In the genomic region with DNA sequence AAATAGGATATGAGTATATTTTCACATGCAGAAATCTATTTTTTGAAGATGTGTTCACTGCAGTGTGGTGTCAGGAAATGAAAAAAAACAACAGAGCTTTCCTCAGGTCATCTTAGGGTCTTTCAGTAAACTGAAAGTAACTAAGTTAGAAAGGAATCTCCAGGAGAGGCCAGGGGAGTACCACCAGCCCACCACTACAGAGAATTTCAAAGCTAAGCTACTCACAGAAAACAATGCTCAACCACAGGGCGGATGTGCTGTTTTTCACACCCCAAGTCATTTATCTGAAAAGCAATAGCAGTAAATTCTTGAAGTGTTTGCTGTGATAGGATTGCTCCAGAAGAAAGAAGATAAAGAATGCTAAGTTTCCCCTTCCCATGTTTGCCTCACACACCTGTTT, we compare ENCODE assay signal across 16 cellular contexts.
DNase-seq lines count a peak whose midpoint lies in the region; ATAC-seq and TF ChIP-seq lines count a peak whose summit lies in the region.
"Had no signal": no experiment of that assay in that cellular context is flagged by ENCODE, and none has a peak within 500 bp of the region (broad histone marks: within the 10 kb centered on the region; RNA-seq: fewer than 3 reads in every experiment).

No MANE protein-coding gene starts in this region.

- DNase-seq in activated CD4-positive, alpha-beta T cell treated with anti-CD3 and anti-CD28 coated beads, Interleukin-2, amount 10 ng/mL, durations not matched to agents 24 days and 14 days: peak; percentile 79
- no peak for DNase-seq in activated CD4-positive, alpha-beta T cell treated with anti-CD3 and anti-CD28 coated beads, Interleukin-2, amount 50 U/mL, for 48 hours
- DNase-seq in T-cell (peak in 28 of 34 experiments; percentile 6 to 58 (median 28)), hepatocyte (ENCODE audit: low spot score) (no peak), left colon (no peak), MM.1S (no peak)
- peak; percentile 9 to 12 for DNase-seq in stimulated activated CD8-positive, alpha-beta memory T cell treated with anti-CD3 and anti-CD28 coated beads, Interleukin-2, amount 100 ng/mL, for 1 hour (ENCODE audit: low read depth in 2 of 2)
- DNase-seq: amniotic stem cell, esophagus squamous epithelium, NCI-H2081, NCI-H748 treated with DMSO at 0.1 percent for 48 hours, right lobe of liver had no signal

- intact Hi-C loops in activated CD4-positive, alpha-beta T cell treated with anti-CD3 and anti-CD28 coated beads, Interleukin-2, amount 10 ng/mL, durations not matched to agents 24 days and 14 days (cut with micrococcal nuclease): loop anchor here (2.0 to 5.0 kb wide), 3 partner anchors 40 to 78 kb away; a partner anchor contains a TSS
- intact Hi-C loops in left colon (cut with DNase I, micrococcal nuclease): no loop called here

- ATAC-seq in T-cell (replicated peaks in 1 of 4) (peak; percentile 27 to 74 (median 64)), HG02763 (IDR thresholded peaks at IDR 0.05; ENCODE audit: unreplicated experiment) (no peak), left colon (no peak)
- ATAC-seq: right lobe of liver had no signal

- no peak overlapping the region for H3K4me2 ChIP-seq in hepatocyte
- H3K4me2 ChIP-seq in MM.1S (ENCODE audit: low read depth, low read length): no peak overlapping the region

- no peaks in the 10 kb centered on the region for H3K27me3 Mint-ChIP-seq in activated CD4-positive, alpha-beta T cell treated with anti-CD3 and anti-CD28 coated beads, Interleukin-2, amount 10 ng/mL, durations not matched to agents 24 days and 14 days
- no peaks in the 10 kb centered on the region for H3K27me3 Mint-ChIP-seq in T-cell

- peak overlapping the region; percentile 59 for H3K4me3 Mint-ChIP-seq in activated CD4-positive, alpha-beta T cell treated with anti-CD3 and anti-CD28 coated beads, Interleukin-2, amount 10 ng/mL, durations not matched to agents 24 days and 14 days
- peak overlapping the region in 1 of 3 donors; percentile 11 for H3K4me3 Mint-ChIP-seq in T-cell

- H3K9me2 ChIP-seq in hepatocyte (replicated peaks; ENCODE audit: insufficient read depth) (no peaks in the 10 kb centered on the region), MM.1S (replicated peaks; ENCODE audit: insufficient read depth, low read length) (no peaks in the 10 kb centered on the region)

- no peaks in the 10 kb centered on the region for H3K79me2 ChIP-seq in hepatocyte
- H3K79me2 ChIP-seq in MM.1S (ENCODE audit: low read length): 0 out of 2 replicates have a peak, but pooled peaks cover 3% of the 10 kb centered on the region

- H3K36me3 Mint-ChIP-seq in activated CD4-positive, alpha-beta T cell treated with anti-CD3 and anti-CD28 coated beads, Interleukin-2, amount 10 ng/mL, durations not matched to agents 24 days and 14 days (ENCODE audit: low read depth): peaks cover 30% of the 10 kb centered on the region
- peaks cover 11% of the 10 kb centered on the region for H3K36me3 Mint-ChIP-seq in T-cell

- H3F3A ChIP-seq in MM.1S (ENCODE audit: insufficient read depth, low read length): no peaks in the 10 kb centered on the region

- H3K27ac ChIP-seq in hepatocyte: peak overlapping the region; percentile 24
- no peak overlapping the region for H3K27ac ChIP-seq in MM.1S (ENCODE audit: low read length)
- H3K27ac ChIP-seq: esophagus squamous epithelium, neutrophil, right lobe of liver, RWPE1 had no signal

- H2AFZ ChIP-seq in hepatocyte (no peak overlapping the region), MM.1S (ENCODE audit: low read length) (no peak overlapping the region)

- H3K9me3 ChIP-seq in hepatocyte (ENCODE audit: low read depth) (no peaks in the 10 kb centered on the region), MM.1S (replicated peaks; ENCODE audit: insufficient read depth, low read length) (no peaks in the 10 kb centered on the region)
- H3K9me3 ChIP-seq: neutrophil, right lobe of liver had no signal

- POLR2A ChIA-PET in T-cell (lab: Charles Lee): interaction anchor here in 1 of 2 donors (0.6 kb wide), 2 partner anchors 339 to 595 kb away, joined by 3 to 7 read pairs; no protein-coding TSS in a partner anchor

- no peaks in the 10 kb centered on the region for H3K36me3 ChIP-seq in hepatocyte (replicated peaks; ENCODE audit: insufficient read depth, low read depth)
- H3K36me3 ChIP-seq in MM.1S (replicated peaks; ENCODE audit: insufficient read depth, low read length): no peaks in the 10 kb centered on the region; the same call in 1 of the 2 replicates
- H3K36me3 ChIP-seq: esophagus squamous epithelium, neutrophil, right lobe of liver had no signal

- H3K27me3 ChIP-seq in hepatocyte: no peaks in the 10 kb centered on the region
- no peaks in the 10 kb centered on the region for H3K27me3 ChIP-seq in MM.1S (replicated peaks; ENCODE audit: insufficient read depth, low read length)
- H3K27me3 ChIP-seq: esophagus squamous epithelium, neutrophil, right lobe of liver had no signal

- H3K4me1 ChIP-seq in hepatocyte (ENCODE audit: insufficient read depth) (peaks cover 5% of the 10 kb centered on the region), MM.1S (ENCODE audit: low read length) (0 out of 2 replicates have a peak, but pooled peaks cover 2% of the 10 kb centered on the region)
- H3K4me1 ChIP-seq: esophagus squamous epithelium, right lobe of liver had no signal

- WGBS in hepatocyte (ENCODE audit: low lambda C conversion rate, missing lambda C conversion rate): 45% methylated on average over 1 of the region's 1 CpG

- CTCF ChIA-PET in T-cell (lab: Charles Lee): interaction anchor here in 1 of 2 donors (0.5 to 1.0 kb wide), 3 partner anchors 65 to 109 kb away, joined by 3 read pairs; no protein-coding TSS in a partner anchor

- peak overlapping the region; percentile 84 for H3K27ac Mint-ChIP-seq in activated CD4-positive, alpha-beta T cell treated with anti-CD3 and anti-CD28 coated beads, Interleukin-2, amount 10 ng/mL, durations not matched to agents 24 days and 14 days
- H3K27ac Mint-ChIP-seq in T-cell: peak overlapping the region; percentile 16 to 72

- H3K9ac ChIP-seq in MM.1S (ENCODE audit: low read length): no peak overlapping the region

- H3K4me3 ChIP-seq in hepatocyte (no peak overlapping the region), MM.1S (ENCODE audit: low read length) (no peak overlapping the region)
- H3K4me3 ChIP-seq: esophagus squamous epithelium, lung, right lobe of liver had no signal

- H3K4me1 Mint-ChIP-seq in activated CD4-positive, alpha-beta T cell treated with anti-CD3 and anti-CD28 coated beads, Interleukin-2, amount 10 ng/mL, durations not matched to agents 24 days and 14 days: peaks cover 34% of the 10 kb centered on the region
- H3K4me1 Mint-ChIP-seq in T-cell: peaks cover 0 to 18% (median 13%) of the 10 kb centered on the region in 3 donors

- TF ChIP-seq CTCF in hepatocyte (IDR thresholded peaks at IDR 0.05; ENCODE audit: poor library complexity) (no peak), MM.1S (IDR thresholded peaks at IDR 0.05; ENCODE audit: low read length) (no peak)

- peaks cover 43% of the 10 kb centered on the region for H3K9me3 Mint-ChIP-seq in activated CD4-positive, alpha-beta T cell treated with anti-CD3 and anti-CD28 coated beads, Interleukin-2, amount 10 ng/mL, durations not matched to agents 24 days and 14 days
- H3K9me3 Mint-ChIP-seq in T-cell: peaks cover 5 to 19% (median 13%) of the 10 kb centered on the region in 3 donors

- H4K20me1 ChIP-seq in hepatocyte (ENCODE audit: insufficient read depth, poor library complexity, severe bottlenecking) (no peaks in the 10 kb centered on the region), MM.1S (ENCODE audit: insufficient read depth, low read length) (no peaks in the 10 kb centered on the region)

Comparison
In these comparisons a context has a peak if more than half of its experiments do, and no peak if none do; other contexts are left out.
1. DNase-seq: peak in activated CD4-positive, alpha-beta T cell treated with anti-CD3 and anti-CD28 coated beads, Interleukin-2, amount 10 ng/mL, durations not matched to agents 24 days and 14 days (single experiment), T-cell (28 of 34) and stimulated activated CD8-positive, alpha-beta memory T cell treated with anti-CD3 and anti-CD28 coated beads, Interleukin-2, amount 100 ng/mL, for 1 hour (2 of 2); none in activated CD4-positive, alpha-beta T cell treated with anti-CD3 and anti-CD28 coated beads, Interleukin-2, amount 50 U/mL, for 48 hours (0 of 2), hepatocyte (single experiment), left colon (0 of 2) and MM.1S (single experiment).
2. ATAC-seq: peak in T-cell (4 of 4); none in HG02763 (single experiment) and left colon (single experiment).